ENCODE assay signal across 12 cellular contexts in genomic region chr5:141354900-141355469, GRCh38. TPM values are rescaled to one million over a fixed set of nuclear protein-coding genes. Genes with fewer than 3 reads are reported as not detected.
DNase-seq lines count a peak whose midpoint lies in the region; ATAC-seq and TF ChIP-seq lines count a peak whose summit lies in the region.
"Had no signal": no experiment of that assay in that cellular context is flagged by ENCODE, and none has a peak within 500 bp of the region (broad histone marks: within the 10 kb centered on the region; RNA-seq: fewer than 3 reads in every experiment).

PCDHGA4 (plus strand) TSS chr5:141355021; CDS start chr5:141355108, 87 bp downstream.

- peaks cover 18% of the 10 kb centered on the region for H3K36me3 Mint-ChIP-seq in activated naive CD4-positive, alpha-beta T cell treated with anti-CD3 and anti-CD28 coated beads for 36 hours (ENCODE audit: low read depth)

- H3K9me3 ChIP-seq in SU-DHL-6 (ENCODE audit: insufficient read depth, low read length) (no peaks in the 10 kb centered on the region), tibial artery (peaks cover 0 to 100% (median 88%) of the 10 kb centered on the region in 3 donors)

- no peak for DNase-seq in activated naive CD4-positive, alpha-beta T cell treated with anti-CD3 and anti-CD28 coated beads for 36 hours
- DNase-seq in activated naive CD4-positive, alpha-beta T cell (lab: John Stamatoyannopoulos, UW) = no peak
- DNase-seq in foreskin fibroblast = peak in 1 of 2 donors; percentile 56
- DNase-seq in tibial artery = no peak
- no peak for DNase-seq in COLO668 (lab: John Stamatoyannopoulos, UW; ENCODE audit: unreplicated experiment)
- DNase-seq in stimulated activated naive CD4-positive, alpha-beta T cell (lab: John Stamatoyannopoulos, UW) = no peak
- DNase-seq: HCEC 1CT; midbrain; NCI-H510A; stimulated activated naive B cell treated with anti-CD40 and anti-IgM and Interleukin-4, amounts not matched to agents 10 μg/mL and 1 μg/mL and 100 μg/mL, for 72 hours had no signal

- TF ChIP-seq CTCF in SU-DHL-6 (IDR thresholded peaks at IDR 0.05; ENCODE audit: insufficient read depth, low read length, poor library complexity, severe bottlenecking) (peak; percentile 56), foreskin fibroblast (IDR thresholded peaks at IDR 0.05; ENCODE audit: low read depth, low read length) (peak; percentile 14), tibial artery (IDR thresholded peaks at IDR 0.05) (no peak)

- no peaks in the 10 kb centered on the region for H3K4me1 ChIP-seq in tibial artery

- H3K4me3 ChIP-seq in SU-DHL-6 (ENCODE audit: insufficient read depth, low read length, poor library complexity, severe bottlenecking) (no peak within 1 kb of the TSS), foreskin fibroblast (ENCODE audit: low read depth in 1 of 2, low read length in 2 of 2) (peak within 1 kb of the TSS; percentile 41), tibial artery (peak within 1 kb of the TSS; percentile 32 to 43)

- intact Hi-C loops in activated naive CD4-positive, alpha-beta T cell treated with anti-CD3 and anti-CD28 coated beads for 36 hours (cut with micrococcal nuclease) = no loop called here
- intact Hi-C loops in tibial artery (cut with DNase I; ENCODE audit: low total_unique reads) = no loop called here

- no peaks in the 10 kb centered on the region for H3K4me1 Mint-ChIP-seq in activated naive CD4-positive, alpha-beta T cell treated with anti-CD3 and anti-CD28 coated beads for 36 hours (ENCODE audit: low read depth)

- H2AFZ ChIP-seq in SU-DHL-6 (ENCODE audit: low read depth, low read length, severe bottlenecking) = no peak within 1 kb of the TSS

- no peaks in the 10 kb centered on the region for H3K79me2 ChIP-seq in SU-DHL-6 (ENCODE audit: insufficient read depth, low read length)

- H3K9me2 ChIP-seq in SU-DHL-6 (replicated peaks; ENCODE audit: insufficient read depth, low read length) = no peaks in the 10 kb centered on the region

- peaks cover 20% of the 10 kb centered on the region for H3K9me3 Mint-ChIP-seq in activated naive CD4-positive, alpha-beta T cell treated with anti-CD3 and anti-CD28 coated beads for 36 hours

- H3K27ac Mint-ChIP-seq in activated naive CD4-positive, alpha-beta T cell treated with anti-CD3 and anti-CD28 coated beads for 36 hours = no peak within 1 kb of the TSS
- H3K27ac Mint-ChIP-seq: stimulated activated naive B cell treated with anti-CD40 and anti-IgM and Interleukin-4, amounts not matched to agents 10 μg/mL and 1 μg/mL and 100 μg/mL, for 72 hours had no signal

- H3K27ac ChIP-seq in SU-DHL-6 (ENCODE audit: low read depth, low read length) = no peak within 1 kb of the TSS
- H3K27ac ChIP-seq in tibial artery = no peak within 1 kb of the TSS

- CTCF ChIA-PET in activated naive CD4-positive, alpha-beta T cell treated with anti-CD3 and anti-CD28 coated beads for 36 hours (lab: Charles Lee) = interaction anchor here (0.6 to 1.7 kb wide), 6 partner anchors 9 to 575 kb away, joined by 3 to 4 read pairs (median 3); partner anchors contain the start of gene PCDHGA5

- peaks cover 66% of the 10 kb centered on the region for H3K27me3 Mint-ChIP-seq in activated naive CD4-positive, alpha-beta T cell treated with anti-CD3 and anti-CD28 coated beads for 36 hours (ENCODE audit: low read depth)

- no peaks in the 10 kb centered on the region for H3K27me3 ChIP-seq in SU-DHL-6 (ENCODE audit: low read length)
- H3K27me3 ChIP-seq in tibial artery = peaks cover 0 to 3% of the 10 kb centered on the region in 2 donors

- H3K4me3 Mint-ChIP-seq in activated naive CD4-positive, alpha-beta T cell treated with anti-CD3 and anti-CD28 coated beads for 36 hours = peak within 1 kb of the TSS; percentile 38
- H3K4me3 Mint-ChIP-seq: stimulated activated naive B cell treated with anti-CD40 and anti-IgM and Interleukin-4, amounts not matched to agents 10 μg/mL and 1 μg/mL and 100 μg/mL, for 72 hours had no signal

- no peaks in the 10 kb centered on the region for H3K36me3 ChIP-seq in SU-DHL-6 (ENCODE audit: low read length)
- H3K36me3 ChIP-seq in tibial artery = peaks cover 0 to 18% (median 7%) of the 10 kb centered on the region in 3 donors

- ATAC-seq in GM21723 (IDR thresholded peaks at IDR 0.05; ENCODE audit: unreplicated experiment) = no peak
- ATAC-seq: stimulated activated naive B cell treated with anti-CD40 and anti-IgM and Interleukin-4, amounts not matched to agents 10 μg/mL and 1 μg/mL and 100 μg/mL, for 72 hours had no signal

- H3K4me2 ChIP-seq in SU-DHL-6 (ENCODE audit: low read depth, low read length, poor library complexity, severe bottlenecking) = peak within 1 kb of the TSS; percentile 32

- H4K20me1 ChIP-seq in SU-DHL-6 (ENCODE audit: low read depth, low read length) = no peaks in the 10 kb centered on the region

- H3K9ac ChIP-seq in SU-DHL-6 (ENCODE audit: low read length) = peak within 1 kb of the TSS; percentile 11; the same call in 1 of the 2 replicates

- 0 out of 2 replicates have a peak, but pooled peaks cover 5% of the 10 kb centered on the region for H3F3A ChIP-seq in SU-DHL-6 (ENCODE audit: insufficient read depth)

RNA-seq across cellular contexts. Expression of gene PCDHGA4, which starts in this region (rescaled TPM):
- total RNA-seq in activated naive CD4-positive, alpha-beta T cell treated with anti-CD3 and anti-CD28 coated beads for 36 hours = not detected

Comparison
In these comparisons a context has a peak if more than half of its experiments do, and no peak if none do; other contexts are left out.
1. CTCF ChIP-seq: peak in SU-DHL-6 (single experiment) and foreskin fibroblast (single experiment); none in tibial artery (0 of 2).